1 cellular context compared by ENCODE assay signal in the genomic region with DNA sequence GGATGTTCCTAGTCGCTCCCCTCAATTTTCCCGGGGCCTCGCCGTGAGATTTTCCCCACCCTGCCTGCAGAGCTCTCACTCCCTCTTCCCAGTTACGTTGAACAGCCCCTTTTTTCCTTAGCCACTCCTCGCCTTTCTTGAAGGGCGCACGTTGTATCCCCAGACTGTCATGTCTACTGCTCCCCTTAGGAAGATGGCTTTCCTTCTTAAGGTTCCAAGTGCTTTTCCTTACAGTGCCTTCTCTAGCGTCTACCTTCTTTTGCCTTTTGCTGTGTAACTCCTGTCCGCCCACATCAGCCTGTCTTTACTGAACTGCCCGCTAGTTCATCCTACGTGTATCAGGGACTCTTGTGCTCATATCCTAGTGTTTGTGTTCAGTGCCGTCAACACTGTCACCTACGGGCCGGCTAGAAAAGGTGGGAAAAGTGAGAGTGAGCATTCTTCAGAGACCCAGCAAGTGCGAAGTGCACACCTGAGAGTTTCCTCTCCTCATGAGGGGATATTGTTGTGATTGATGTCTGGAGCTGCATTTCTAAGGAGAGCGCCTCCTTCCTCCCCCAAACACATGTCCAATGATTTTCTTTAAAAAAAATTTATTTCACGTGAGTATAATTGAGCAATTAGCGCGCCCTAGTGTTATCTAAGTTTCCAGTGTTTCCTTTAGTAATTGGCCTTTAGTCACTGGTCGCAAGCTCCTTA.
A peak's percentile ranks its signal among the peaks of the same experiment; 100 is the strongest.
TF ChIP-seq lines count a peak whose summit lies in the region.

No MANE protein-coding gene starts in this region.

TF ChIP-seq in HepG2, 621 proteins besides CTCF, POLR2A, EP300 and RAD21 (continued from another document and continues in another):
- TF ChIP-seq, protein P1, sequence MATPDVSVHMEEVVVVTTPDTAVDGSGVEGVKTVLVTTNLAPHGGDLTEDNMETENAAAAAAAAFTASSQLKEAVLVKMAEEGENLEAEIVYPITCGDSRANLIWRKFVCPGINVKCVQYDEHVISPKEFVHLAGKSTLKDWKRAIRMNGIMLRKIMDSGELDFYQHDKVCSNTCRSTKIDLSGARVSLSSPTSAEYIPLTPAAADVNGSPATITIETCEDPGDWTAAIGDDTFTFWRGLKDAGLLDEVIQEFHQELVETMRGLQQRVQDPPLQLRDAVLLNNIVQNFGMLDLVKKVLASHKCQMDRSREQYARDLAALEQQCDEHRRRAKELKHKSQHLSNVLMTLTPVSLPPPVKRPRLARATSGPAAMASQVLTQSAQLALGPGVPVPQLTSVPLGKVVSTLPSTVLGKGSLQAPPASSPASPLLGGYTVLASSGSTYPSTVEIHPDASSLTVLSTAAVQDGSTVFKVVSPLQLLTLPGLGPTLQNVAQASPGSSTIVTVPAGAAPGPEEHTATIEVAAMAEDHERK (CRISPR knock-in tag; IDR thresholded peaks at IDR 0.05; ENCODE audit: low read depth): no peak
- TF ChIP-seq HNRNPL (IDR thresholded peaks at IDR 0.05; ENCODE audit: low read depth, low read length): no peak
- TF ChIP-seq ZNF12 (CRISPR knock-in tag; IDR thresholded peaks at IDR 0.05): 0 out of 2 replicates have a peak, but pooled peaks have one; percentile 31
- TF ChIP-seq, protein P2, sequence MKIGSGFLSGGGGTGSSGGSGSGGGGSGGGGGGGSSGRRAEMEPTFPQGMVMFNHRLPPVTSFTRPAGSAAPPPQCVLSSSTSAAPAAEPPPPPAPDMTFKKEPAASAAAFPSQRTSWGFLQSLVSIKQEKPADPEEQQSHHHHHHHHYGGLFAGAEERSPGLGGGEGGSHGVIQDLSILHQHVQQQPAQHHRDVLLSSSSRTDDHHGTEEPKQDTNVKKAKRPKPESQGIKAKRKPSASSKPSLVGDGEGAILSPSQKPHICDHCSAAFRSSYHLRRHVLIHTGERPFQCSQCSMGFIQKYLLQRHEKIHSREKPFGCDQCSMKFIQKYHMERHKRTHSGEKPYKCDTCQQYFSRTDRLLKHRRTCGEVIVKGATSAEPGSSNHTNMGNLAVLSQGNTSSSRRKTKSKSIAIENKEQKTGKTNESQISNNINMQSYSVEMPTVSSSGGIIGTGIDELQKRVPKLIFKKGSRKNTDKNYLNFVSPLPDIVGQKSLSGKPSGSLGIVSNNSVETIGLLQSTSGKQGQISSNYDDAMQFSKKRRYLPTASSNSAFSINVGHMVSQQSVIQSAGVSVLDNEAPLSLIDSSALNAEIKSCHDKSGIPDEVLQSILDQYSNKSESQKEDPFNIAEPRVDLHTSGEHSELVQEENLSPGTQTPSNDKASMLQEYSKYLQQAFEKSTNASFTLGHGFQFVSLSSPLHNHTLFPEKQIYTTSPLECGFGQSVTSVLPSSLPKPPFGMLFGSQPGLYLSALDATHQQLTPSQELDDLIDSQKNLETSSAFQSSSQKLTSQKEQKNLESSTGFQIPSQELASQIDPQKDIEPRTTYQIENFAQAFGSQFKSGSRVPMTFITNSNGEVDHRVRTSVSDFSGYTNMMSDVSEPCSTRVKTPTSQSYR (CRISPR knock-in tag; IDR thresholded peaks at IDR 0.05; ENCODE audit: borderline replicate concordance): no peak
- peak; percentile 53; the same call in 1 of the 2 replicates for TF ChIP-seq TBX3 (IDR thresholded peaks at IDR 0.05; ENCODE audit: borderline replicate concordance)
- TF ChIP-seq RFX3 (CRISPR knock-in tag; IDR thresholded peaks at IDR 0.05): no peak
- no peak for TF ChIP-seq CBFB (CRISPR knock-in tag; IDR thresholded peaks at IDR 0.05)
- TF ChIP-seq, protein P3, sequence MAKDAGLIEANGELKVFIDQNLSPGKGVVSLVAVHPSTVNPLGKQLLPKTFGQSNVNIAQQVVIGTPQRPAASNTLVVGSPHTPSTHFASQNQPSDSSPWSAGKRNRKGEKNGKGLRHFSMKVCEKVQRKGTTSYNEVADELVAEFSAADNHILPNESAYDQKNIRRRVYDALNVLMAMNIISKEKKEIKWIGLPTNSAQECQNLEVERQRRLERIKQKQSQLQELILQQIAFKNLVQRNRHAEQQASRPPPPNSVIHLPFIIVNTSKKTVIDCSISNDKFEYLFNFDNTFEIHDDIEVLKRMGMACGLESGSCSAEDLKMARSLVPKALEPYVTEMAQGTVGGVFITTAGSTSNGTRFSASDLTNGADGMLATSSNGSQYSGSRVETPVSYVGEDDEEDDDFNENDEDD (CRISPR knock-in tag; IDR thresholded peaks at IDR 0.05; ENCODE audit: borderline replicate concordance): peak; percentile 94; the same call in 1 of the 2 replicates
- TF ChIP-seq, protein P4, sequence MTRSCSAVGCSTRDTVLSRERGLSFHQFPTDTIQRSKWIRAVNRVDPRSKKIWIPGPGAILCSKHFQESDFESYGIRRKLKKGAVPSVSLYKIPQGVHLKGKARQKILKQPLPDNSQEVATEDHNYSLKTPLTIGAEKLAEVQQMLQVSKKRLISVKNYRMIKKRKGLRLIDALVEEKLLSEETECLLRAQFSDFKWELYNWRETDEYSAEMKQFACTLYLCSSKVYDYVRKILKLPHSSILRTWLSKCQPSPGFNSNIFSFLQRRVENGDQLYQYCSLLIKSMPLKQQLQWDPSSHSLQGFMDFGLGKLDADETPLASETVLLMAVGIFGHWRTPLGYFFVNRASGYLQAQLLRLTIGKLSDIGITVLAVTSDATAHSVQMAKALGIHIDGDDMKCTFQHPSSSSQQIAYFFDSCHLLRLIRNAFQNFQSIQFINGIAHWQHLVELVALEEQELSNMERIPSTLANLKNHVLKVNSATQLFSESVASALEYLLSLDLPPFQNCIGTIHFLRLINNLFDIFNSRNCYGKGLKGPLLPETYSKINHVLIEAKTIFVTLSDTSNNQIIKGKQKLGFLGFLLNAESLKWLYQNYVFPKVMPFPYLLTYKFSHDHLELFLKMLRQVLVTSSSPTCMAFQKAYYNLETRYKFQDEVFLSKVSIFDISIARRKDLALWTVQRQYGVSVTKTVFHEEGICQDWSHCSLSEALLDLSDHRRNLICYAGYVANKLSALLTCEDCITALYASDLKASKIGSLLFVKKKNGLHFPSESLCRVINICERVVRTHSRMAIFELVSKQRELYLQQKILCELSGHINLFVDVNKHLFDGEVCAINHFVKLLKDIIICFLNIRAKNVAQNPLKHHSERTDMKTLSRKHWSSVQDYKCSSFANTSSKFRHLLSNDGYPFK (CRISPR knock-in tag; IDR thresholded peaks at IDR 0.05; ENCODE audit: borderline replicate concordance): no peak
- no peak for TF ChIP-seq KDM2A (CRISPR knock-in tag; IDR thresholded peaks at IDR 0.05; ENCODE audit: borderline replicate concordance, low read depth)
- TF ChIP-seq KLF9 (CRISPR knock-in tag; IDR thresholded peaks at IDR 0.05; ENCODE audit: low read depth): peak; percentile 36; the same call in 1 of the 2 replicates
- TF ChIP-seq, protein P5, sequence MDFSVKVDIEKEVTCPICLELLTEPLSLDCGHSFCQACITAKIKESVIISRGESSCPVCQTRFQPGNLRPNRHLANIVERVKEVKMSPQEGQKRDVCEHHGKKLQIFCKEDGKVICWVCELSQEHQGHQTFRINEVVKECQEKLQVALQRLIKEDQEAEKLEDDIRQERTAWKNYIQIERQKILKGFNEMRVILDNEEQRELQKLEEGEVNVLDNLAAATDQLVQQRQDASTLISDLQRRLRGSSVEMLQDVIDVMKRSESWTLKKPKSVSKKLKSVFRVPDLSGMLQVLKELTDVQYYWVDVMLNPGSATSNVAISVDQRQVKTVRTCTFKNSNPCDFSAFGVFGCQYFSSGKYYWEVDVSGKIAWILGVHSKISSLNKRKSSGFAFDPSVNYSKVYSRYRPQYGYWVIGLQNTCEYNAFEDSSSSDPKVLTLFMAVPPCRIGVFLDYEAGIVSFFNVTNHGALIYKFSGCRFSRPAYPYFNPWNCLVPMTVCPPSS (IDR thresholded peaks at IDR 0.05): no peak
- TF ChIP-seq ZZZ3 (CRISPR knock-in tag; IDR thresholded peaks at IDR 0.05; ENCODE audit: borderline replicate concordance): no peak
- no peak for TF ChIP-seq PAWR (CRISPR knock-in tag; IDR thresholded peaks at IDR 0.05; ENCODE audit: borderline replicate concordance)
- TF ChIP-seq ZNF547 (CRISPR knock-in tag; IDR thresholded peaks at IDR 0.05): no peak
- TF ChIP-seq STAG1 (CRISPR knock-in tag; IDR thresholded peaks at IDR 0.05): peak; percentile 13; the same call in 1 of the 2 replicates
- 0 out of 2 replicates have a peak, but pooled peaks have one; percentile 9 for TF ChIP-seq FOXA3 (CRISPR knock-in tag; IDR thresholded peaks at IDR 0.05)
- no peak for TF ChIP-seq ZNF326 (CRISPR knock-in tag; IDR thresholded peaks at IDR 0.05; ENCODE audit: borderline replicate concordance)
- TF ChIP-seq, protein P6, sequence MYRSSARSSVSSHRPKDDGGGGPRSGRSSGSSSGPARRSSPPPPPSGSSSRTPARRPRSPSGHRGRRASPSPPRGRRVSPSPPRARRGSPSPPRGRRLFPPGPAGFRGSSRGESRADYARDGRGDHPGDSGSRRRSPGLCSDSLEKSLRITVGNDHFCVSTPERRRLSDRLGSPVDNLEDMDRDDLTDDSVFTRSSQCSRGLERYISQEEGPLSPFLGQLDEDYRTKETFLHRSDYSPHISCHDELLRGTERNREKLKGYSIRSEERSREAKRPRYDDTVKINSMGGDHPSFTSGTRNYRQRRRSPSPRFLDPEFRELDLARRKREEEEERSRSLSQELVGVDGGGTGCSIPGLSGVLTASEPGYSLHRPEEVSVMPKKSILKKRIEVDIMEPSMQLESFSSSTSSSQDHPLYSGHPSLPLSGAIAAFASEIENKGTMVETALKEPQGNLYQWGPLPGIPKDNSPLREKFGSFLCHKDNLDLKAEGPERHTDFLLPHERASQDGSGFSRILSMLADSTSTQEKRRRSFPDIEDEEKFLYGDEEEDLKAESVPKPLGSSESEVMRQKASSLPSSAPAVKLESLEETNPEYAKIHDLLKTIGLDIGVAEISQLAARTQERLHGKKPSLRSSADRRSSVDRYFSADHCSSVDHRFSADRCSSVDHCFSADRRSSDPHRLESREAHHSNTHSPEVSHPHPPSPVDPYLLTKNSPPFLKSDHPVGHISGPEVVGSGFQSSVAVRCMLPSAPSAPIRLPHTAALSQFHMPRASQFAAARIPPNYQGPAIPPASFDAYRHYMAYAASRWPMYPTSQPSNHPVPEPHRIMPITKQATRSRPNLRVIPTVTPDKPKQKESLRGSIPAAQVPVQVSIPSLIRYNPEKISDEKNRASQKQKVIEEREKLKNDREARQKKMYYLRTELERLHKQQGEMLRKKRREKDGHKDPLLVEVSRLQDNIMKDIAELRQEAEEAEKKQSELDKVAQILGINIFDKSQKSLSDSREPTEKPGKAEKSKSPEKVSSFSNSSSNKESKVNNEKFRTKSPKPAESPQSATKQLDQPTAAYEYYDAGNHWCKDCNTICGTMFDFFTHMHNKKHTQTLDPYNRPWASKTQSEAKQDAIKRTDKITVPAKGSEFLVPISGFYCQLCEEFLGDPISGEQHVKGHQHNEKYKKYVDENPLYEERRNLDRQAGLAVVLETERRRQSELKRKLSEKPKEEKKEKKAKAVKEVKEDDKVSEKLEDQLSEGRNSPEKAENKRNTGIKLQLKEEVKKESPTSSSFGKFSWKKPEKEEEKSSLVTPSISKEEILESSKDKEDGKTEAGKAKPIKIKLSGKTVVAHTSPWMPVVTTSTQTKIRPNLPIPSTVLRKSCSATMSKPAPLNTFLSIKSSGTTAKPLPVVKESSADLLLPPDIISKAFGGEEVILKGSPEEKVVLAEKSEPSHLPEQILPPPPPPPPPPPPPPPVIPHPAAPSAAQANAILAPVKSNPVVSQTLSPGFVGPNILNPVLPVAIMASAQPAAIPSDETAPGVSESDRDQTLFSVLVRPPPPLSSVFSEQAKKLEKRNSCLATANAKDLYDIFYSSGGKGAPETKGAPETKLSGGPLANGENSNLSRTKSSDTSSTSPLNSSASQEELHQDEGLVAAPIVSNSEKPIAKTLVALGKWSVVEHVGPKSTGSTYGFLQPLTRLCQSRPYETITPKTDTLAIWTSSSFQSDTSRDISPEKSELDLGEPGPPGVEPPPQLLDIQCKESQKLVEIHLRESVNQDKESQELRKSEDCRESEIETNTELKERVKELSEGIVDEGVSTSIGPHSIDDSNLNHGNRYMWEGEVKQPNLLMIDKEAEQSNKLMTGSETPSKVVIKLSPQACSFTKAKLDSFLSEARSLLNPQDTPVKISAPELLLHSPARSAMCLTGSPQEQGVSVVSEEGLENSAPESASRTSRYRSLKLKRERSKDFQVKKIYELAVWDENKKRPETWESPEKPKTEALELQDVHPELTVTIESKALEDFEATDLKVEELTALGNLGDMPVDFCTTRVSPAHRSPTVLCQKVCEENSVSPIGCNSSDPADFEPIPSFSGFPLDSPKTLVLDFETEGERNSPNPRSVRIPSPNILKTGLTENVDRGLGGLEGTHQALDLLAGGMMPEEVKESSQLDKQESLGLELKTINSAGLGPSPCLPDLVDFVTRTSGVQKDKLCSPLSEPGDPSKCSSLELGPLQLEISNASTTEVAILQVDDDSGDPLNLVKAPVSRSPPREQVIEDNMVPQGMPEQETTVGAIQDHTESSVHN (CRISPR knock-in tag; IDR thresholded peaks at IDR 0.05): no peak
- no peak for TF ChIP-seq ONECUT2 (CRISPR knock-in tag; IDR thresholded peaks at IDR 0.05)
- no peak for TF ChIP-seq EED (CRISPR knock-in tag; IDR thresholded peaks at IDR 0.05)
- TF ChIP-seq CEBPG (CRISPR knock-in tag; IDR thresholded peaks at IDR 0.05): no peak; the same call in 1 of the 2 replicates
- TF ChIP-seq, protein P7, sequence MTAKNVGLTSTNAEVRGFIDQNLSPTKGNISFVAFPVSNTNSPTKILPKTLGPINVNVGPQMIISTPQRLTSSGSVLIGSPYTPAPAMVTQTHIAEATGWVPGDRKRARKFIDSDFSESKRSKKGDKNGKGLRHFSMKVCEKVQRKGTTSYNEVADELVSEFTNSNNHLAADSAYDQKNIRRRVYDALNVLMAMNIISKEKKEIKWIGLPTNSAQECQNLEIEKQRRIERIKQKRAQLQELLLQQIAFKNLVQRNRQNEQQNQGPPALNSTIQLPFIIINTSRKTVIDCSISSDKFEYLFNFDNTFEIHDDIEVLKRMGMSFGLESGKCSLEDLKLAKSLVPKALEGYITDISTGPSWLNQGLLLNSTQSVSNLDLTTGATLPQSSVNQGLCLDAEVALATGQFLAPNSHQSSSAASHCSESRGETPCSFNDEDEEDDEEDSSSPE (CRISPR knock-in tag; IDR thresholded peaks at IDR 0.05): peak; percentile 85
- peak; percentile 49; the same call in 1 of the 2 replicates for TF ChIP-seq ZNF557 (CRISPR knock-in tag; IDR thresholded peaks at IDR 0.05)
- peak in 1 of 2 experiments; percentile 54; a peak in 1 of 4 replicates for TF ChIP-seq KLF16 (CRISPR knock-in tag; IDR thresholded peaks at IDR 0.05)
- TF ChIP-seq, protein P8, sequence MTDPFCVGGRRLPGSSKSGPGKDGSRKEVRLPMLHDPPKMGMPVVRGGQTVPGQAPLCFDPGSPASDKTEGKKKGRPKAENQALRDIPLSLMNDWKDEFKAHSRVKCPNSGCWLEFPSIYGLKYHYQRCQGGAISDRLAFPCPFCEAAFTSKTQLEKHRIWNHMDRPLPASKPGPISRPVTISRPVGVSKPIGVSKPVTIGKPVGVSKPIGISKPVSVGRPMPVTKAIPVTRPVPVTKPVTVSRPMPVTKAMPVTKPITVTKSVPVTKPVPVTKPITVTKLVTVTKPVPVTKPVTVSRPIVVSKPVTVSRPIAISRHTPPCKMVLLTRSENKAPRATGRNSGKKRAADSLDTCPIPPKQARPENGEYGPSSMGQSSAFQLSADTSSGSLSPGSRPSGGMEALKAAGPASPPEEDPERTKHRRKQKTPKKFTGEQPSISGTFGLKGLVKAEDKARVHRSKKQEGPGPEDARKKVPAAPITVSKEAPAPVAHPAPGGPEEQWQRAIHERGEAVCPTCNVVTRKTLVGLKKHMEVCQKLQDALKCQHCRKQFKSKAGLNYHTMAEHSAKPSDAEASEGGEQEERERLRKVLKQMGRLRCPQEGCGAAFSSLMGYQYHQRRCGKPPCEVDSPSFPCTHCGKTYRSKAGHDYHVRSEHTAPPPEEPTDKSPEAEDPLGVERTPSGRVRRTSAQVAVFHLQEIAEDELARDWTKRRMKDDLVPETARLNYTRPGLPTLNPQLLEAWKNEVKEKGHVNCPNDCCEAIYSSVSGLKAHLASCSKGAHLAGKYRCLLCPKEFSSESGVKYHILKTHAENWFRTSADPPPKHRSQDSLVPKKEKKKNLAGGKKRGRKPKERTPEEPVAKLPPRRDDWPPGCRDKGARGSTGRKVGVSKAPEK (CRISPR knock-in tag; IDR thresholded peaks at IDR 0.05; ENCODE audit: borderline replicate concordance): no peak
- TF ChIP-seq NFATC3 (CRISPR knock-in tag; IDR thresholded peaks at IDR 0.05): no peak
- TF ChIP-seq RARA (CRISPR knock-in tag; IDR thresholded peaks at IDR 0.05): 0 out of 2 replicates have a peak, but pooled peaks have one; percentile 8
- TF ChIP-seq SYNCRIP (IDR thresholded peaks at IDR 0.05; ENCODE audit: insufficient read depth, low read depth, low read length): no peak
- no peak for TF ChIP-seq TAF1 (CRISPR knock-in tag; IDR thresholded peaks at IDR 0.05)
